In the genomic region with DNA sequence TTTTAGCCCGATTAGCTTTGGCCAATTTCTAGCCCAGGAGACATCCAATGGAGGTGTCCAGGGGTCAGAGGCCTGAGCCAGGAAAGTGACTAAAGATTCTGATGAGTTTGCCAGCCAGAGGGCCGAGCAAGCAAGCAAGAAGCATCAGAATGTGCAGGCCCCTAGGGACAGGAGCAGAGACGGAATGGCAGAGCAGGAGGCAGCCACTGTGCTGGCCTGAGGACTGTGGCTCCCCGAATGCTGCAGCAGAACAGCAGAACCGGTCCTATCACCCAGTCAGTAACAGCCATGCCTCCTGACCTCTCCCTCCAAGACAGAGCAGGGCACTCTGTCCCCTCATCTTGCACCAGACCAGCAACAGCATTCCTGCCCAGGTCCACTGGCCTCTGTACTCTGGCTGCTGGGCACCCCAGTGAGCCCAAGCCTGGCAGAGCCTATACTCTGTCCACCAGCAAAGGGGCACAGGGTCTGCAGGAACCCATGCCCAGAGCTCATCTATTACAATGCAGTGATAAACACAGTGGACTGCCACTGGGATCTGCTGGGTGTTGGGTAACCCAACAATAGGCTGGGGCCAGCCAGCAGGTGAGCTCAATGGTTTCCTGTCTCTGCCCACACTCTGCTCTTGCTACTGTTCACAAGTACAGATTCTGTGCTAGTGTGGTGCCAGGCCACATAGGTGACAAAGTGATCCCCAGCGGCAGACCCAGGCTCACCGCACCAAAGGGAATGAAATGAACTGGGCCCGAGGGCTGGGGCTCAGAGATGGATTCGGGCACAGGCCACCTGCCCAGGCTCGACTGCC, we compare ENCODE assay signal across 20 cellular contexts.
A peak's percentile ranks its signal among the peaks of the same experiment; 100 is the strongest.
DNase-seq lines count a peak whose midpoint lies in the region; ATAC-seq and TF ChIP-seq lines count a peak whose summit lies in the region.
"Had no signal": no experiment of that assay in that cellular context is flagged by ENCODE, and none has a peak within 500 bp of the region (broad histone marks: within the 10 kb centered on the region; RNA-seq: fewer than 3 reads in every experiment).

No MANE protein-coding gene starts in this region.

- no peak overlapping the region for H3K27ac ChIP-seq in DND-41 (ENCODE audit: low read length)
- H3K27ac ChIP-seq: prostate gland, SK-N-MC, thoracic aorta, WERI-Rb-1 had no signal

- H3K36me3 ChIP-seq in DND-41 (ENCODE audit: insufficient read depth, low read length) = no peaks in the 10 kb centered on the region
- no peaks in the 10 kb centered on the region for H3K36me3 ChIP-seq in Loucy (ENCODE audit: insufficient read depth, low read length)
- H3K36me3 ChIP-seq: prostate gland, thoracic aorta, WERI-Rb-1 had no signal

- H3K36me3 Mint-ChIP-seq in immature natural killer cell = no peaks in the 10 kb centered on the region
- H3K36me3 Mint-ChIP-seq in stimulated activated effector memory CD8-positive, alpha-beta T cell treated with anti-CD3 and anti-CD28 coated beads, Interleukin-12 subunit alpha, Interleukin-12 subunit beta, amount 100 ng/mL, for 72 hours = no peaks in the 10 kb centered on the region
- H3K36me3 Mint-ChIP-seq: mesothelial cell of epicardium had no signal

- H2AFZ ChIP-seq in DND-41 (ENCODE audit: low read depth, low read length) (no peak overlapping the region), Loucy (ENCODE audit: low read length) (peak overlapping the region; percentile 45)

- H3K4me3 Mint-ChIP-seq in immature natural killer cell = peak overlapping the region in 2 of 5 donors; percentile 33 to 69
- no peak overlapping the region for H3K4me3 Mint-ChIP-seq in stimulated activated effector memory CD8-positive, alpha-beta T cell treated with anti-CD3 and anti-CD28 coated beads, Interleukin-12 subunit alpha, Interleukin-12 subunit beta, amount 100 ng/mL, for 72 hours
- H3K4me3 Mint-ChIP-seq: mesothelial cell of epicardium had no signal

- no peak overlapping the region for H3K4me3 ChIP-seq in DND-41 (ENCODE audit: low read depth in 1 of 2, low read length in 2 of 2)
- peak overlapping the region; percentile 34 for H3K4me3 ChIP-seq in Loucy (ENCODE audit: low read length, poor library complexity, severe bottlenecking)
- H3K4me3 ChIP-seq: prostate gland, SK-N-MC, thoracic aorta had no signal

- peak overlapping the region in 1 of 6 donors; percentile 31 for H3K27ac Mint-ChIP-seq in immature natural killer cell
- no peak overlapping the region for H3K27ac Mint-ChIP-seq in stimulated activated effector memory CD8-positive, alpha-beta T cell treated with anti-CD3 and anti-CD28 coated beads, Interleukin-12 subunit alpha, Interleukin-12 subunit beta, amount 100 ng/mL, for 72 hours
- H3K27ac Mint-ChIP-seq: mesothelial cell of epicardium had no signal

- no peaks in the 10 kb centered on the region for H3K9me2 ChIP-seq in Loucy (replicated peaks; ENCODE audit: low read depth, low read length)

- no peak overlapping the region for H3K9ac ChIP-seq in DND-41 (ENCODE audit: low read depth, low read length)
- peak overlapping the region; percentile 35 for H3K9ac ChIP-seq in Loucy (ENCODE audit: low read depth, low read length, poor library complexity, severe bottlenecking)

- H4K20me1 ChIP-seq in DND-41 (ENCODE audit: insufficient read depth, low read length) = no peaks in the 10 kb centered on the region
- no peaks in the 10 kb centered on the region for H4K20me1 ChIP-seq in Loucy (ENCODE audit: insufficient read depth, low read length, poor library complexity, severe bottlenecking)

- ATAC-seq in DND-41 (ENCODE audit: insufficient read depth, low read depth) (peak; percentile 40; the same call in 1 of the 3 replicates), HG03175 (IDR thresholded peaks at IDR 0.05; ENCODE audit: unreplicated experiment) (no peak), GM19455 (IDR thresholded peaks at IDR 0.05; ENCODE audit: unreplicated experiment) (no peak)
- peak; percentile 20 for ATAC-seq in stimulated activated effector memory CD8-positive, alpha-beta T cell treated with anti-CD3 and anti-CD28 coated beads, Interleukin-12 subunit alpha, Interleukin-12 subunit beta, amount 100 ng/mL, for 72 hours

- H3K9me3 ChIP-seq in DND-41 (ENCODE audit: insufficient read depth, low read length, severe bottlenecking) (peaks cover 8% of the 10 kb centered on the region), Loucy (ENCODE audit: insufficient read depth, low read depth, low read length) (peaks cover 2% of the 10 kb centered on the region; the same call in 1 of the 2 replicates)
- H3K9me3 ChIP-seq: prostate gland had no signal

- DNase-seq in DND-41 (no peak), immature natural killer cell (peak; percentile 46 to 58 (median 48)), GF-D8 (lab: John Stamatoyannopoulos, UW) (no peak)
- no peak for DNase-seq in stimulated activated effector memory CD8-positive, alpha-beta T cell treated with anti-CD3 and anti-CD28 coated beads, Interleukin-12 subunit alpha, Interleukin-12 subunit beta, amount 100 ng/mL, for 72 hours (ENCODE audit: low spot score in 2 of 2)
- DNase-seq: activated CD4-positive, alpha-beta T cell treated with anti-CD3 and anti-CD28 coated beads, Interleukin-2, amount 50 U/mL, for 4 hours; activated naive CD4-positive, alpha-beta T cell; activated T-cell treated with anti-CD3 and anti-CD28 coated beads, Interleukin-2, amount 50 U/mL, for 1 hour; amygdala; H9; NCI-H1436 treated with DMSO at 0.1 percent for 48 hours; NCI-H510A treated with DMSO at 0.1 percent for 48 hours; RPMI8226; WERI-Rb-1 had no signal

- H3K4me2 ChIP-seq in DND-41 (ENCODE audit: insufficient read depth, low read length) = no peak overlapping the region
- peak overlapping the region; percentile 73 for H3K4me2 ChIP-seq in Loucy (ENCODE audit: low read depth, low read length, poor library complexity, severe bottlenecking)

- H3F3A ChIP-seq in Loucy (ENCODE audit: low read depth) = no peaks in the 10 kb centered on the region

- H3K27me3 Mint-ChIP-seq in immature natural killer cell (ENCODE audit: low read depth in 3 of 3) = peaks cover 7 to 18% (median 12%) of the 10 kb centered on the region in 3 donors

- H3K4me1 ChIP-seq in DND-41 (ENCODE audit: insufficient read depth, low read length) (no peaks in the 10 kb centered on the region), Loucy (ENCODE audit: insufficient read depth, low read length, poor library complexity, severe bottlenecking) (peaks cover 34% of the 10 kb centered on the region)
- H3K4me1 ChIP-seq: prostate gland had no signal

- no peak for TF ChIP-seq CTCF in DND-41 (IDR thresholded peaks at IDR 0.05; ENCODE audit: borderline replicate concordance, extremely low read depth, low read length, poor library complexity, severe bottlenecking)
- no peak for TF ChIP-seq CTCF in Loucy (conservative IDR thresholded peaks at IDR 0.05; ENCODE audit: low read length)

- H3K79me2 ChIP-seq in DND-41 (ENCODE audit: insufficient read depth, low read length) = no peaks in the 10 kb centered on the region
- H3K79me2 ChIP-seq in Loucy (ENCODE audit: insufficient read depth, low read length) = no peaks in the 10 kb centered on the region

- H3K4me1 Mint-ChIP-seq in immature natural killer cell = peaks cover 21 to 26% of the 10 kb centered on the region in 2 donors
- peaks cover 23% of the 10 kb centered on the region for H3K4me1 Mint-ChIP-seq in stimulated activated effector memory CD8-positive, alpha-beta T cell treated with anti-CD3 and anti-CD28 coated beads, Interleukin-12 subunit alpha, Interleukin-12 subunit beta, amount 100 ng/mL, for 72 hours

- H3K27me3 ChIP-seq in DND-41 (ENCODE audit: insufficient read depth, low read length, poor library complexity) = no peaks in the 10 kb centered on the region
- H3K27me3 ChIP-seq in Loucy (ENCODE audit: insufficient read depth, low read length, poor library complexity, severe bottlenecking) = no peaks in the 10 kb centered on the region

- peaks cover 5 to 16% (median 8%) of the 10 kb centered on the region in 6 donors for H3K9me3 Mint-ChIP-seq in immature natural killer cell
- H3K9me3 Mint-ChIP-seq in stimulated activated effector memory CD8-positive, alpha-beta T cell treated with anti-CD3 and anti-CD28 coated beads, Interleukin-12 subunit alpha, Interleukin-12 subunit beta, amount 100 ng/mL, for 72 hours = peaks cover 12% of the 10 kb centered on the region

Comparison
In these comparisons a context has a peak if more than half of its experiments do, and no peak if none do; other contexts are left out.
1. ATAC-seq: peak in DND-41 (single experiment) and stimulated activated effector memory CD8-positive, alpha-beta T cell treated with anti-CD3 and anti-CD28 coated beads, Interleukin-12 subunit alpha, Interleukin-12 subunit beta, amount 100 ng/mL, for 72 hours (single experiment); none in HG03175 (single experiment) and GM19455 (single experiment).
2. DNase-seq: peak in immature natural killer cell (3 of 3); none in DND-41 (single experiment), stimulated activated effector memory CD8-positive, alpha-beta T cell treated with anti-CD3 and anti-CD28 coated beads, Interleukin-12 subunit alpha, Interleukin-12 subunit beta, amount 100 ng/mL, for 72 hours (0 of 2) and GF-D8 (single experiment).